ENCODE assay signal across 9 cellular contexts in the genomic region with DNA sequence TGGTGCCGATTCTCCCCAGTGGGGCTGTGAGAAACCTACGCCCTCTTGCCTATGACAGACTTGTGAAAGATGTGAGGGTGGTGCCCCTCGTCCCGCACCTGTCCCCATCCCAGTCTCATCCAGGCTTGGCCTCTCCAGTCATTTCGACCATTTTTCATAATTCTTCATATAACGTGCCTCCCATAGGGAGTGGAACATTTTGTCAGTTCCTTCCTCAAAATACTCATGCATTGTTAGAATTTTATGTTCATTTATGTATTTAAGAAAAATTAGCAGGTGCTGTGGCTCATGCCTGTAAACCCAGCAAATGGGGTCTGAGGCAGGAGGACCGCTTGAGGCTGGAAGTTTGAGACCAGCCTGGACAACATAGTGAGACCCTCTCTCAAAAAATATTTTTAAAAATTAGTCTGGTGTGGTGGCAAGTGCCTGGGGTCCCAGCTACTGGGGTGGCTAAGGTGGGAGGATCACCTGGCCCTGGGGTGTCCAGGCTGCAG. TPM values are rescaled to one million over a fixed set of nuclear protein-coding genes. Genes with fewer than 3 reads are reported as not detected.
DNase-seq lines count a peak whose midpoint lies in the region; ATAC-seq, FAIRE-seq and TF ChIP-seq lines count a peak whose summit lies in the region.
"Had no signal": no experiment of that assay in that cellular context is flagged by ENCODE, and none has a peak within 500 bp of the region (broad histone marks: within the 10 kb centered on the region; RNA-seq: fewer than 3 reads in every experiment).

No MANE protein-coding gene starts in this region.

- peaks cover 0 to 3% of the 10 kb centered on the region in 2 donors for H3K27me3 Mint-ChIP-seq in natural killer cell (ENCODE audit: low read depth in 2 of 2)

- no peaks in the 10 kb centered on the region for H3K36me3 Mint-ChIP-seq in natural killer cell

- peaks cover 18% of the 10 kb centered on the region for H3K36me3 ChIP-seq in A673 (ENCODE audit: insufficient read depth, low read length, poor library complexity, severe bottlenecking)

- H3K9me3 Mint-ChIP-seq in natural killer cell, result no peaks in the 10 kb centered on the region

- H3K4me3 Mint-ChIP-seq in natural killer cell, result peak overlapping the region; percentile 98

- FAIRE-seq in HTR-8/SVneo (lab: Jason Lieb, UNC), result no peak

- peak overlapping the region; percentile 95 for H3K27ac ChIP-seq in A673 (ENCODE audit: low read depth, low read length, poor library complexity, severe bottlenecking)

- peaks cover 16% of the 10 kb centered on the region in 2 donors for H3K4me1 Mint-ChIP-seq in natural killer cell

- H3K4me1 ChIP-seq in A673 (ENCODE audit: insufficient read depth, low read length, poor library complexity, severe bottlenecking), result no peaks in the 10 kb centered on the region

- H3K27me3 ChIP-seq in A673 (replicated peaks; ENCODE audit: insufficient read depth, low read depth, low read length, poor library complexity), result no peaks in the 10 kb centered on the region

- CTCF ChIA-PET in A673 (lab: Charles Lee) (no interaction called here), HEK293T (lab: Yijun Ruan, JAX) (no interaction called here)

- peak overlapping the region; percentile 99 for H3K27ac Mint-ChIP-seq in natural killer cell

- intact Hi-C loops in A673 (cut with micrococcal nuclease; ENCODE audit: unreplicated experiment) (no loop called here), natural killer cell (cut with micrococcal nuclease) (no loop called here)

- no TSS peak for BruUV-seq in A673 (replicated peaks; lab: Mats Ljungman, UMichigan)

- H3K9me3 ChIP-seq in A673 (ENCODE audit: low read depth, low read length, poor library complexity, severe bottlenecking), result peaks cover 8% of the 10 kb centered on the region

- TF ChIP-seq CTCF in A673 (conservative IDR thresholded peaks at IDR 0.05; ENCODE audit: low read depth, low read length) (no peak), natural killer cell (IDR thresholded peaks at IDR 0.05) (no peak)

- ATAC-seq in natural killer cell, result no peak
- no peak for ATAC-seq in left lobe of liver

- no peak overlapping the region for H3K4me3 ChIP-seq in A673 (ENCODE audit: low read depth, low read length, poor library complexity, severe bottlenecking)

- no peak for DNase-seq in A673 (ENCODE audit: low spot score)
- peak; percentile 45 for DNase-seq in HEK293T (ENCODE audit: extremely low spot score)
- DNase-seq in brain pericyte (ENCODE audit: low read depth, low spot score), result peak; percentile 10
- no peak for DNase-seq in natural killer cell
- DNase-seq in NCI-H1930 (lab: John Stamatoyannopoulos, UW), result no peak
- DNase-seq in stimulated activated naive CD4-positive, alpha-beta T cell treated with Interleukin-2 at 50 U/mL for 16 hours (lab: John Stamatoyannopoulos, UW), result no peak
- DNase-seq in left lobe of liver (ENCODE audit: low spot score), result no peak
- DNase-seq in HTR-8/SVneo (ENCODE audit: insufficient read length, low spot score), result no peak

- POLR2A ChIA-PET in A673 (lab: Charles Lee; ENCODE audit: low non-redundant PET) (no interaction called here), HEK293T (lab: Yijun Ruan, JAX) (no interaction called here)

TF ChIP-seq in HEK293T, 16 proteins besides CTCF, POLR2A, EP300 and RAD21:
- TF ChIP-seq FOXK2 (IDR thresholded peaks at IDR 0.05) (no peak), LEF1 (IDR thresholded peaks at IDR 0.05; ENCODE audit: borderline replicate concordance) (no peak), ARNT (IDR thresholded peaks at IDR 0.05) (no peak), FOXM1 (IDR thresholded peaks at IDR 0.05; ENCODE audit: borderline replicate concordance) (no peak), BHLHE40 (IDR thresholded peaks at IDR 0.05; ENCODE audit: borderline replicate concordance) (no peak), PKNOX1 (IDR thresholded peaks at IDR 0.05) (no peak), ZNF384 (IDR thresholded peaks at IDR 0.05) (no peak), NFRKB (IDR thresholded peaks at IDR 0.05) (no peak), CTBP1 (IDR thresholded peaks at IDR 0.05; ENCODE audit: borderline replicate concordance) (no peak), SUZ12 (IDR thresholded peaks at IDR 0.05) (no peak), SP1 (IDR thresholded peaks at IDR 0.05) (no peak), ELF4 (IDR thresholded peaks at IDR 0.05) (no peak), TARDBP (IDR thresholded peaks at IDR 0.05) (no peak)

RNA-seq across cellular contexts. Expression of gene RPA2, which starts 0.8 kb away (rescaled TPM):
- total RNA-seq in A673 (2021), result 73.6 and 88.9 TPM in 2 replicates
- total RNA-seq in natural killer cell, result 10 to 100 TPM; 40.6 to 60.1 (median 50.1) TPM
- total RNA-seq in left lobe of liver, result 9.5 TPM

RNA-seq across cellular contexts. Expression of gene SMPDL3B, which starts 19.7 kb away (rescaled TPM):
- total RNA-seq in A673 (2021) (0.61 and 0.62 TPM in 2 replicates), natural killer cell (under 1 TPM; 0.24 to 0.88 (median 0.75) TPM), left lobe of liver (0.50 TPM)
- total RNA-seq: myocyte had no signal

RNA-seq across cellular contexts. Expression of gene THEMIS2, which starts 42.8 kb away (rescaled TPM):
- total RNA-seq in A673 (2021) (2.0 and 5.0 TPM in 2 replicates), natural killer cell (100 to 1,000 TPM; 104 to 234 (median 122) TPM), left lobe of liver (4.3 TPM)

RNA-seq across cellular contexts. Expression of gene XKR8, which starts 44.6 kb away (rescaled TPM):
- 5.9 and 6.4 TPM in 2 replicates for total RNA-seq in A673 (2021)
- 10 to 100 TPM in 2 of 3 donors, 1 to 10 TPM in 1; 8.0 to 16.8 (median 15.5) TPM for total RNA-seq in natural killer cell
- 8.5 TPM for total RNA-seq in left lobe of liver

Comparison
In these comparisons a context has a peak if more than half of its experiments do, and no peak if none do; other contexts are left out.
1. DNase-seq: peak in HEK293T (single experiment) and brain pericyte (single experiment); none in A673 (single experiment), natural killer cell (single experiment), NCI-H1930 (0 of 2), stimulated activated naive CD4-positive, alpha-beta T cell treated with Interleukin-2 at 50 U/mL for 16 hours (single experiment), left lobe of liver (single experiment) and HTR-8/SVneo (single experiment).
2. RNA of gene THEMIS2, which starts 42.8 kb away (total RNA-seq): 104 to 234 TPM in natural killer cell; 4.3 TPM in left lobe of liver (single experiment) and 2.0 to 5.0 TPM in A673; every median in the first group is over 10 times any median in the second.